Comparison of ENCODE assay signal across 9 cellular contexts in the genomic region with DNA sequence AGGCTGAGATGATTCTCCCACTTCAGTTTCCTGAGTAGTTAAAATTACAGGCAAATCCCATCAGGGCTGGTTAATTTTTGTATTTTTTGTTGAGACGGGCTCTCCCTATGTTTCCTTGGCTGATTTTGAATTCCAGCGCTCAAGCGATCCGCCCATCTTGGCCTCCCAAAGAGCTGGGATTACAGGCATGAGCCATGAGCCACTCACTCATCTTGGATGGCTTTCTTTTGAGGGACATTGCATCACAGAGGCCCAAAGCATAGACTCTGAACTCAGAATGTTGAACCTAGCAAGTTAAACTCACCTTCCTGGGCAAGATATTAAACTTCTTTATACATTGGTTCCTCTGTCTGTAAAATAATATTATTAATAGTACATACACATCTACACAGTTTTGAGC. TPM values are rescaled to one million over a fixed set of nuclear protein-coding genes. Genes with fewer than 3 reads are reported as not detected.
DNase-seq lines count a peak whose midpoint lies in the region; ATAC-seq lines count a peak whose summit lies in the region.
"Had no signal": no experiment of that assay in that cellular context is flagged by ENCODE, and none has a peak within 500 bp of the region (broad histone marks: within the 10 kb centered on the region; RNA-seq: fewer than 3 reads in every experiment).

No MANE protein-coding gene starts in this region.

- DNase-seq in activated T-cell treated with anti-CD3 and anti-CD28 coated beads, Interleukin-2, amount 50 U/mL, for 72 hours: no peak
- DNase-seq in activated T-cell treated with anti-CD3 and anti-CD28 coated beads, Interleukin-2, amount 50 U/mL, for 48 hours: no peak
- no peak for DNase-seq in activated T-helper 1 cell treated with anti-CD3 and anti-CD28 coated beads, Interleukin-12 subunit alpha, Interleukin-12 subunit beta, Interleukin-2, Interleukin-4 antibody, amounts not matched to agents 30 ng/mL and 10 ng/mL and 1 ng/mL, durations not matched to agents 14 hours and 24 hours and 36 hours (ENCODE audit: low spot score)
- no peak for DNase-seq in immature natural killer cell
- no peak for DNase-seq in COLO668 (lab: John Stamatoyannopoulos, UW; ENCODE audit: unreplicated experiment)
- DNase-seq in epidermal melanocyte (ENCODE audit: insufficient read length, low spot score): no peak

- H3K4me3 Mint-ChIP-seq in activated T-cell treated with anti-CD3 and anti-CD28 coated beads, Interleukin-2, amount 50 U/mL, for 72 hours: peak overlapping the region; percentile 30 to 93
- peak overlapping the region; percentile 74 for H3K4me3 Mint-ChIP-seq in activated T-helper 1 cell treated with anti-CD3 and anti-CD28 coated beads, Interleukin-12 subunit alpha, Interleukin-12 subunit beta, Interleukin-2, Interleukin-4 antibody, amounts not matched to agents 30 ng/mL and 10 ng/mL and 1 ng/mL, durations not matched to agents 14 hours and 24 hours and 36 hours
- peak overlapping the region; percentile 53 to 100 (median 97) for H3K4me3 Mint-ChIP-seq in immature natural killer cell

- peaks cover under 1 to 3% of the 10 kb centered on the region in 2 donors for H3K36me3 Mint-ChIP-seq in activated T-cell treated with anti-CD3 and anti-CD28 coated beads, Interleukin-2, amount 50 U/mL, for 72 hours (ENCODE audit: insufficient read depth in 2 of 2)
- peaks cover 13% of the 10 kb centered on the region for H3K36me3 Mint-ChIP-seq in activated T-helper 1 cell treated with anti-CD3 and anti-CD28 coated beads, Interleukin-12 subunit alpha, Interleukin-12 subunit beta, Interleukin-2, Interleukin-4 antibody, amounts not matched to agents 30 ng/mL and 10 ng/mL and 1 ng/mL, durations not matched to agents 14 hours and 24 hours and 36 hours (ENCODE audit: low read depth)
- peaks cover 13 to 15% (median 14%) of the 10 kb centered on the region in 3 donors for H3K36me3 Mint-ChIP-seq in immature natural killer cell

- H3K27ac ChIP-seq in subcutaneous abdominal adipose tissue (ENCODE audit: low read depth, low read length): peak overlapping the region; percentile 70

- H3K27ac Mint-ChIP-seq in activated T-cell treated with anti-CD3 and anti-CD28 coated beads, Interleukin-2, amount 50 U/mL, for 72 hours: peak overlapping the region; percentile 69
- peak overlapping the region; percentile 20 for H3K27ac Mint-ChIP-seq in activated T-helper 1 cell treated with anti-CD3 and anti-CD28 coated beads, Interleukin-12 subunit alpha, Interleukin-12 subunit beta, Interleukin-2, Interleukin-4 antibody, amounts not matched to agents 30 ng/mL and 10 ng/mL and 1 ng/mL, durations not matched to agents 14 hours and 24 hours and 36 hours
- peak overlapping the region; percentile 68 to 98 (median 86) for H3K27ac Mint-ChIP-seq in immature natural killer cell

- ATAC-seq in activated T-cell treated with anti-CD3 and anti-CD28 coated beads, Interleukin-2, amount 50 U/mL, for 72 hours (replicated peaks in 1 of 2): no peak
- no peak for ATAC-seq in GM21825 (IDR thresholded peaks at IDR 0.05; ENCODE audit: unreplicated experiment)

- H3K4me1 ChIP-seq in subcutaneous abdominal adipose tissue (ENCODE audit: control insufficient read depth in 5 of 5, insufficient read depth in 5 of 5, low read length in 5 of 5): peaks cover 2 to 32% (median 28%) of the 10 kb centered on the region in 5 donors

- H3K27me3 ChIP-seq in subcutaneous abdominal adipose tissue (ENCODE audit: control insufficient read depth in 5 of 5, insufficient read depth in 4 of 5, low read length in 5 of 5): no peaks in the 10 kb centered on the region

- H3K9ac ChIP-seq in subcutaneous abdominal adipose tissue (ENCODE audit: low read length in 5 of 5): no peak overlapping the region

- no peaks in the 10 kb centered on the region for H3K9me3 ChIP-seq in subcutaneous abdominal adipose tissue (ENCODE audit: control insufficient read depth in 5 of 5, low read length in 5 of 5)

- H3K4me3 ChIP-seq in subcutaneous abdominal adipose tissue (ENCODE audit: low read depth in 1 of 5, low read length in 5 of 5): peak overlapping the region in 4 of 5 donors; percentile 9 to 68 (median 66)

- H3K36me3 ChIP-seq in subcutaneous abdominal adipose tissue (ENCODE audit: control insufficient read depth in 5 of 5, insufficient read depth in 5 of 5, low read length in 5 of 5): peaks cover 0 to 4% (median 0%) of the 10 kb centered on the region in 5 donors

- intact Hi-C loops in activated T-helper 1 cell treated with anti-CD3 and anti-CD28 coated beads, Interleukin-12 subunit alpha, Interleukin-12 subunit beta, Interleukin-2, Interleukin-4 antibody, amounts not matched to agents 30 ng/mL and 10 ng/mL and 1 ng/mL, durations not matched to agents 14 hours and 24 hours and 36 hours (cut with micrococcal nuclease): loop anchor here (1.0 to 5.0 kb wide), 5 partner anchors 11 to 339 kb away; a partner anchor contains a TSS

- peaks cover 57% of the 10 kb centered on the region for H3K4me1 Mint-ChIP-seq in activated T-cell treated with anti-CD3 and anti-CD28 coated beads, Interleukin-2, amount 50 U/mL, for 72 hours (ENCODE audit: low read depth)
- H3K4me1 Mint-ChIP-seq in activated T-helper 1 cell treated with anti-CD3 and anti-CD28 coated beads, Interleukin-12 subunit alpha, Interleukin-12 subunit beta, Interleukin-2, Interleukin-4 antibody, amounts not matched to agents 30 ng/mL and 10 ng/mL and 1 ng/mL, durations not matched to agents 14 hours and 24 hours and 36 hours (ENCODE audit: low read depth): peaks cover 59% of the 10 kb centered on the region
- H3K4me1 Mint-ChIP-seq in immature natural killer cell: peaks cover 50 to 62% of the 10 kb centered on the region in 2 donors

- no peaks in the 10 kb centered on the region for H3K27me3 Mint-ChIP-seq in activated T-cell treated with anti-CD3 and anti-CD28 coated beads, Interleukin-2, amount 50 U/mL, for 72 hours (ENCODE audit: low read depth)
- no peaks in the 10 kb centered on the region for H3K27me3 Mint-ChIP-seq in activated T-helper 1 cell treated with anti-CD3 and anti-CD28 coated beads, Interleukin-12 subunit alpha, Interleukin-12 subunit beta, Interleukin-2, Interleukin-4 antibody, amounts not matched to agents 30 ng/mL and 10 ng/mL and 1 ng/mL, durations not matched to agents 14 hours and 24 hours and 36 hours (ENCODE audit: insufficient read depth)
- H3K27me3 Mint-ChIP-seq in immature natural killer cell (ENCODE audit: low read depth in 3 of 3): peaks cover 0 to 1% (median 0%) of the 10 kb centered on the region in 3 donors

- no peaks in the 10 kb centered on the region for H3K9me3 Mint-ChIP-seq in activated T-cell treated with anti-CD3 and anti-CD28 coated beads, Interleukin-2, amount 50 U/mL, for 72 hours
- H3K9me3 Mint-ChIP-seq in activated T-helper 1 cell treated with anti-CD3 and anti-CD28 coated beads, Interleukin-12 subunit alpha, Interleukin-12 subunit beta, Interleukin-2, Interleukin-4 antibody, amounts not matched to agents 30 ng/mL and 10 ng/mL and 1 ng/mL, durations not matched to agents 14 hours and 24 hours and 36 hours: no peaks in the 10 kb centered on the region
- no peaks in the 10 kb centered on the region for H3K9me3 Mint-ChIP-seq in immature natural killer cell

RNA-seq across cellular contexts. Expression of a gene that starts 0.8 kb away (rescaled TPM):
- total RNA-seq in activated T-cell treated with anti-CD3 and anti-CD28 coated beads, Interleukin-2, amount 50 U/mL, for 72 hours: 10 to 100 TPM in 1 of 2 donors, 1 to 10 TPM in 1; 8.0 to 10.8 TPM
- 9.5 and 10.5 TPM in 2 replicates for total RNA-seq in activated T-helper 1 cell treated with anti-CD3 and anti-CD28 coated beads, Interleukin-12 subunit alpha, Interleukin-12 subunit beta, Interleukin-2, Interleukin-4 antibody, amounts not matched to agents 30 ng/mL and 10 ng/mL and 1 ng/mL, durations not matched to agents 14 hours and 24 hours and 36 hours
- polyA plus RNA-seq in immature natural killer cell: 100 to 1,000 TPM; 297 to 386 (median 368) TPM

RNA-seq across cellular contexts. Expression of a gene that starts 11.0 kb away (rescaled TPM):
- total RNA-seq in activated T-cell treated with anti-CD3 and anti-CD28 coated beads, Interleukin-2, amount 50 U/mL, for 72 hours: 10 to 100 TPM; 20.4 to 23.9 TPM
- 21.1 and 21.4 TPM in 2 replicates for total RNA-seq in activated T-helper 1 cell treated with anti-CD3 and anti-CD28 coated beads, Interleukin-12 subunit alpha, Interleukin-12 subunit beta, Interleukin-2, Interleukin-4 antibody, amounts not matched to agents 30 ng/mL and 10 ng/mL and 1 ng/mL, durations not matched to agents 14 hours and 24 hours and 36 hours
- polyA plus RNA-seq in immature natural killer cell: 100 to 1,000 TPM; 107 to 166 (median 115) TPM

RNA-seq across cellular contexts. Expression of a gene that starts 22.9 kb away (rescaled TPM):
- total RNA-seq in activated T-cell treated with anti-CD3 and anti-CD28 coated beads, Interleukin-2, amount 50 U/mL, for 72 hours: not detected
- total RNA-seq in activated T-helper 1 cell treated with anti-CD3 and anti-CD28 coated beads, Interleukin-12 subunit alpha, Interleukin-12 subunit beta, Interleukin-2, Interleukin-4 antibody, amounts not matched to agents 30 ng/mL and 10 ng/mL and 1 ng/mL, durations not matched to agents 14 hours and 24 hours and 36 hours: not detected in 2 replicates
- not detected for polyA plus RNA-seq in immature natural killer cell
- polyA plus RNA-seq: BJ had no signal

Comparison
In these comparisons a context has a peak if more than half of its experiments do, and no peak if none do; other contexts are left out.
1. H3K27ac Mint-ChIP-seq: peak in every context shown above with its lines; median percentile 86 in immature natural killer cell; 69 in activated T-cell treated with anti-CD3 and anti-CD28 coated beads, Interleukin-2, amount 50 U/mL, for 72 hours; 20 in activated T-helper 1 cell treated with anti-CD3 and anti-CD28 coated beads, Interleukin-12 subunit alpha, Interleukin-12 subunit beta, Interleukin-2, Interleukin-4 antibody, amounts not matched to agents 30 ng/mL and 10 ng/mL and 1 ng/mL, durations not matched to agents 14 hours and 24 hours and 36 hours.